Comparison of ENCODE assay signal across 1 cellular context in genomic region chr22:45645526-45646414, GRCh38.
TF ChIP-seq lines count a peak whose summit lies in the region.

No MANE protein-coding gene starts in this region.

TF ChIP-seq in HepG2, 621 proteins besides CTCF, POLR2A, EP300 and RAD21 (continued from another document and continues in another):
- no peak for TF ChIP-seq THAP9 (CRISPR knock-in tag; IDR thresholded peaks at IDR 0.05; ENCODE audit: borderline replicate concordance)
- TF ChIP-seq NR2F6 (IDR thresholded peaks at IDR 0.05): no peak
- peak; percentile 11; the same call in 1 of the 2 replicates for TF ChIP-seq NR2F6 (CRISPR knock-in tag; IDR thresholded peaks at IDR 0.05)
- no peak for TF ChIP-seq NR0B2 (CRISPR knock-in tag; IDR thresholded peaks at IDR 0.05)
- TF ChIP-seq ZKSCAN8 (CRISPR knock-in tag; IDR thresholded peaks at IDR 0.05; ENCODE audit: borderline replicate concordance): no peak
- no peak for TF ChIP-seq ELF1 (CRISPR knock-in tag; IDR thresholded peaks at IDR 0.05)
- peak; percentile 81; the same call in 1 of the 2 replicates for TF ChIP-seq ZIK1 (CRISPR knock-in tag; IDR thresholded peaks at IDR 0.05; ENCODE audit: borderline replicate concordance, low read depth)
- no peak for TF ChIP-seq HNF1A (IDR thresholded peaks at IDR 0.05; ENCODE audit: low read depth)
- 0 out of 2 replicates have a peak, but pooled peaks have one; percentile 29 for TF ChIP-seq HNF1A (CRISPR knock-in tag; IDR thresholded peaks at IDR 0.05; ENCODE audit: borderline replicate concordance)
- TF ChIP-seq MTF1 (CRISPR knock-in tag; IDR thresholded peaks at IDR 0.05): no peak
- no peak for TF ChIP-seq SSRP1 (CRISPR knock-in tag; IDR thresholded peaks at IDR 0.05)
- TF ChIP-seq ZNF747 (CRISPR knock-in tag; IDR thresholded peaks at IDR 0.05; ENCODE audit: borderline replicate concordance): no peak
- TF ChIP-seq ZNF740 (CRISPR knock-in tag; IDR thresholded peaks at IDR 0.05): 0 out of 2 replicates have a peak, but pooled peaks have one; percentile 20
- no peak for TF ChIP-seq YEATS2 (CRISPR knock-in tag; IDR thresholded peaks at IDR 0.05; ENCODE audit: borderline replicate concordance)
- no peak; the same call in 1 of the 2 replicates for TF ChIP-seq UBTF (CRISPR knock-in tag; IDR thresholded peaks at IDR 0.05)
- TF ChIP-seq RCOR2 (CRISPR knock-in tag; IDR thresholded peaks at IDR 0.05): no peak
- TF ChIP-seq KLF12 (CRISPR knock-in tag; IDR thresholded peaks at IDR 0.05; ENCODE audit: borderline replicate concordance): no peak
- no peak for TF ChIP-seq ASH2L (IDR thresholded peaks at IDR 0.05; ENCODE audit: insufficient read length, low read depth, low read length)
- TF ChIP-seq TGIF2 (CRISPR knock-in tag; IDR thresholded peaks at IDR 0.05): no peak
- TF ChIP-seq ZSCAN30 (CRISPR knock-in tag; IDR thresholded peaks at IDR 0.05): no peak
- TF ChIP-seq ZNF670 (CRISPR knock-in tag; IDR thresholded peaks at IDR 0.05; ENCODE audit: borderline replicate concordance): no peak
- no peak for TF ChIP-seq ZNF160 (CRISPR knock-in tag; IDR thresholded peaks at IDR 0.05)
- TF ChIP-seq NR3C1 (CRISPR knock-in tag; IDR thresholded peaks at IDR 0.05): no peak
- TF ChIP-seq ZNF737 (CRISPR knock-in tag; IDR thresholded peaks at IDR 0.05; ENCODE audit: borderline replicate concordance): no peak
- TF ChIP-seq ZSCAN20 (CRISPR knock-in tag; IDR thresholded peaks at IDR 0.05; ENCODE audit: borderline replicate concordance): no peak; the same call in 1 of the 2 replicates
- no peak for TF ChIP-seq ZNF432 (CRISPR knock-in tag; IDR thresholded peaks at IDR 0.05; ENCODE audit: borderline replicate concordance)
- no peak for TF ChIP-seq ZBTB7B (CRISPR knock-in tag; IDR thresholded peaks at IDR 0.05)
- TF ChIP-seq FOSL2 (CRISPR knock-in tag; IDR thresholded peaks at IDR 0.05): no peak
- TF ChIP-seq TOE1 (CRISPR knock-in tag; IDR thresholded peaks at IDR 0.05): no peak
- TF ChIP-seq KDM3A (CRISPR knock-in tag; IDR thresholded peaks at IDR 0.05; ENCODE audit: low read depth): no peak
- TF ChIP-seq HNRNPLL (IDR thresholded peaks at IDR 0.05; ENCODE audit: low read depth, low read length, poor library complexity, severe bottlenecking): no peak
- TF ChIP-seq MYNN (CRISPR knock-in tag; IDR thresholded peaks at IDR 0.05; ENCODE audit: low read depth): no peak
- TF ChIP-seq HNRNPL (IDR thresholded peaks at IDR 0.05; ENCODE audit: low read depth, low read length): no peak
- no peak for TF ChIP-seq KLF11 (CRISPR knock-in tag; IDR thresholded peaks at IDR 0.05)
- peak; percentile 68 for TF ChIP-seq ZNF777 (CRISPR knock-in tag; IDR thresholded peaks at IDR 0.05)
- TF ChIP-seq PITX1 (CRISPR knock-in tag; IDR thresholded peaks at IDR 0.05): no peak
- TF ChIP-seq GZF1 (CRISPR knock-in tag; IDR thresholded peaks at IDR 0.05): no peak
- no peak for TF ChIP-seq SOX13 (IDR thresholded peaks at IDR 0.05)
- no peak for TF ChIP-seq SOX13 (CRISPR knock-in tag; conservative IDR thresholded peaks at IDR 0.05 in 1 of 2, IDR thresholded peaks at IDR 0.05 in 1 of 2)
- TF ChIP-seq ZNF30 (CRISPR knock-in tag; IDR thresholded peaks at IDR 0.05): no peak
- no peak for TF ChIP-seq CENPBD1 (CRISPR knock-in tag; IDR thresholded peaks at IDR 0.05; ENCODE audit: borderline replicate concordance, low read depth)
- TF ChIP-seq ZNF598 (CRISPR knock-in tag; IDR thresholded peaks at IDR 0.05; ENCODE audit: borderline replicate concordance): no peak
- no peak for TF ChIP-seq ZBTB14 (CRISPR knock-in tag; IDR thresholded peaks at IDR 0.05)
- no peak for TF ChIP-seq SOX5 (CRISPR knock-in tag; IDR thresholded peaks at IDR 0.05; ENCODE audit: borderline replicate concordance)
- no peak for TF ChIP-seq ZNF383 (CRISPR knock-in tag; IDR thresholded peaks at IDR 0.05; ENCODE audit: borderline replicate concordance)
- TF ChIP-seq BATF2 (CRISPR knock-in tag; IDR thresholded peaks at IDR 0.05): no peak
- no peak; the same call in 1 of the 2 replicates for TF ChIP-seq ZNF629 (CRISPR knock-in tag; conservative IDR thresholded peaks at IDR 0.05)
- no peak; the same call in 1 of the 2 replicates for TF ChIP-seq ZNF501 (CRISPR knock-in tag; IDR thresholded peaks at IDR 0.05)
- TF ChIP-seq ZFP62 (CRISPR knock-in tag; IDR thresholded peaks at IDR 0.05): no peak
- no peak for TF ChIP-seq ZFP36 (IDR thresholded peaks at IDR 0.05; ENCODE audit: borderline replicate concordance, low read depth, low read length, partially characterized antibody)
- no peak for TF ChIP-seq ZFAT (CRISPR knock-in tag; conservative IDR thresholded peaks at IDR 0.05)
- TF ChIP-seq KDM6A (CRISPR knock-in tag; IDR thresholded peaks at IDR 0.05; ENCODE audit: low read depth): no peak
- TF ChIP-seq MXI1 (IDR thresholded peaks at IDR 0.05; ENCODE audit: borderline replicate concordance, low read depth, low read length): peak; percentile 70; the same call in 1 of the 3 replicates
- TF ChIP-seq ZNF333 (CRISPR knock-in tag; IDR thresholded peaks at IDR 0.05; ENCODE audit: borderline replicate concordance): peak; percentile 33; the same call in 1 of the 2 replicates
- no peak for TF ChIP-seq ZNF12 (CRISPR knock-in tag; IDR thresholded peaks at IDR 0.05)
- peak; percentile 36; the same call in 1 of the 2 replicates for TF ChIP-seq ZSCAN25 (CRISPR knock-in tag; IDR thresholded peaks at IDR 0.05)
- TF ChIP-seq TEAD3 (CRISPR knock-in tag; optimal IDR thresholded peaks at IDR 0.05; ENCODE audit: borderline replicate concordance): peak; percentile 4
- TF ChIP-seq ZNF639 (CRISPR knock-in tag; conservative IDR thresholded peaks at IDR 0.05): no peak
- no peak for TF ChIP-seq ZNF367 (CRISPR knock-in tag; IDR thresholded peaks at IDR 0.05; ENCODE audit: borderline replicate concordance)
- TF ChIP-seq ATF1 (CRISPR knock-in tag; IDR thresholded peaks at IDR 0.05): no peak
- no peak for TF ChIP-seq PPARG (CRISPR knock-in tag; conservative IDR thresholded peaks at IDR 0.05)
- 0 out of 2 replicates have a peak, but pooled peaks have one; percentile 61 for TF ChIP-seq PREB (CRISPR knock-in tag; IDR thresholded peaks at IDR 0.05)
